ENCODE assay signal across 12 cellular contexts in the genomic region with DNA sequence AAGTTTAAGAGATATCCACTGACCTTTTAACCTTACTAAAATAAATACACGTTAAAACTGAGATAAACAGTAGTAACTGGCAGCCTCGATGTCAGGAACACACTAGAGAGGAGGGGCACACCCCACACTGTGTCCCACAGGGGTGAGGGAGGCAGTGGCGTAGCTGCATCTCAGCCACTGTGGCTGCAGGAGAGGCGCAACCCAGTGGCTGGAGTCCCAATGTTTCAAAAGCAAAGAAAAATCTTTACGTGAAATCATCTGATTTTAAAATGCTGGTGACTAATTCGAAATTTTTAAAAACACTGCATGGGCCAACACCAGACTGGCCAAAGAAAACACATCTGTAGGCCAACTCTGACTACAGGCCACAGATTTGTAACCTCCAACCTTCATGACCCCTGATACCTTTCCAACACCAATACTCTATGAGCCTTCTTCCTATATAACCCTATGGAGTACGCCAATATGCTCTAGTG. TPM values are rescaled to one million over a fixed set of nuclear protein-coding genes. Genes with fewer than 3 reads are reported as not detected.
A peak's percentile ranks its signal among the peaks of the same experiment; 100 is the strongest.
DNase-seq lines count a peak whose midpoint lies in the region; ATAC-seq and TF ChIP-seq lines count a peak whose summit lies in the region.
"Had no signal": no experiment of that assay in that cellular context is flagged by ENCODE, and none has a peak within 500 bp of the region (broad histone marks: within the 10 kb centered on the region; RNA-seq: fewer than 3 reads in every experiment).

No MANE protein-coding gene starts in this region.

- no peaks in the 10 kb centered on the region for H3K4me1 ChIP-seq in CD4-positive, CD25-positive, alpha-beta regulatory T cell (ENCODE audit: control insufficient read depth, insufficient read depth, low read length, poor library complexity, severe bottlenecking)
- H3K4me1 ChIP-seq in adipocyte (ENCODE audit: control insufficient read depth, insufficient read depth, low read length) (peaks cover 68% of the 10 kb centered on the region), psoas muscle (peaks cover 18% of the 10 kb centered on the region)

- peak overlapping the region in 2 of 3 donors; percentile 10 to 39 for H3K27ac Mint-ChIP-seq in CD4-positive, CD25-positive, alpha-beta regulatory T cell
- H3K27ac Mint-ChIP-seq in activated CD4-positive, alpha-beta T cell treated with anti-CD3 and anti-CD28 coated beads, Interleukin-2, amount 10 ng/mL, durations not matched to agents 7 days and 5 days = no peak overlapping the region
- H3K27ac Mint-ChIP-seq in activated CD4-positive, alpha-beta T cell treated with anti-CD3 and anti-CD28 coated beads for 36 hours = no peak overlapping the region
- H3K27ac Mint-ChIP-seq: activated CD4-positive, alpha-beta memory T cell treated with anti-CD3 and anti-CD28 coated beads, Interleukin-2, amount 10 ng/mL, durations not matched to agents 7 days and 5 days had no signal

- intact Hi-C loops in Right ventricle myocardium superior (cut with DNase I) (no loop called here), psoas muscle (cut with DNase I) (no loop called here)
- intact Hi-C loops in activated CD4-positive, alpha-beta T cell treated with anti-CD3 and anti-CD28 coated beads for 36 hours (cut with DNase I, micrococcal nuclease) = no loop called here

- no peaks in the 10 kb centered on the region for H3K27me3 ChIP-seq in CD4-positive, CD25-positive, alpha-beta regulatory T cell (ENCODE audit: control insufficient read depth, insufficient read depth, low read length)
- H3K27me3 ChIP-seq in adipocyte (replicated peaks; ENCODE audit: control insufficient read depth, insufficient read depth, low read length) (no peaks in the 10 kb centered on the region), psoas muscle (ENCODE audit: insufficient read depth in 3 of 3, low read length in 2 of 3) (no peaks in the 10 kb centered on the region)

- peaks cover 28% of the 10 kb centered on the region for H3K36me3 Mint-ChIP-seq in CD4-positive, CD25-positive, alpha-beta regulatory T cell
- H3K36me3 Mint-ChIP-seq in activated CD4-positive, alpha-beta T cell treated with anti-CD3 and anti-CD28 coated beads, Interleukin-2, amount 10 ng/mL, durations not matched to agents 7 days and 5 days (ENCODE audit: low read depth) = peaks cover 2% of the 10 kb centered on the region
- H3K36me3 Mint-ChIP-seq in activated CD4-positive, alpha-beta T cell treated with anti-CD3 and anti-CD28 coated beads for 36 hours (ENCODE audit: low read depth) = no peaks in the 10 kb centered on the region

- CTCF ChIA-PET in activated CD4-positive, alpha-beta T cell treated with anti-CD3 and anti-CD28 coated beads, Interleukin-2, amount 10 ng/mL, durations not matched to agents 7 days and 5 days (lab: Charles Lee) = no interaction called here
- CTCF ChIA-PET in activated CD4-positive, alpha-beta T cell treated with anti-CD3 and anti-CD28 coated beads for 36 hours (lab: Charles Lee) = interaction anchor here (0.6 to 1.3 kb wide), 2 partner anchors 51 to 102 kb away, joined by 3 to 4 read pairs; a partner anchor contains a TSS

- no peak for DNase-seq in CD4-positive, CD25-positive, alpha-beta regulatory T cell
- peak; percentile 73 for DNase-seq in adipocyte (ENCODE audit: low read depth)
- peak; percentile 76 for DNase-seq in Right ventricle myocardium superior
- DNase-seq in psoas muscle = peak; percentile 67 to 79
- DNase-seq in activated CD4-positive, alpha-beta T cell treated with anti-CD3 and anti-CD28 coated beads, Interleukin-2, amount 10 ng/mL, durations not matched to agents 7 days and 5 days = no peak
- DNase-seq in LoVo (ENCODE audit: low spot score) = no peak
- DNase-seq in activated CD4-positive, alpha-beta T cell treated with anti-CD3 and anti-CD28 coated beads for 36 hours = no peak
- no peak for DNase-seq in GOT3 (lab: John Stamatoyannopoulos, UW)
- DNase-seq: activated CD4-positive, alpha-beta memory T cell treated with anti-CD3 and anti-CD28 coated beads, Interleukin-2, amount 10 ng/mL, durations not matched to agents 7 days and 5 days; NCI-H1417 had no signal

- no peaks in the 10 kb centered on the region for H3K9me3 Mint-ChIP-seq in CD4-positive, CD25-positive, alpha-beta regulatory T cell
- H3K9me3 Mint-ChIP-seq in activated CD4-positive, alpha-beta T cell treated with anti-CD3 and anti-CD28 coated beads, Interleukin-2, amount 10 ng/mL, durations not matched to agents 7 days and 5 days = no peaks in the 10 kb centered on the region
- no peaks in the 10 kb centered on the region for H3K9me3 Mint-ChIP-seq in activated CD4-positive, alpha-beta T cell treated with anti-CD3 and anti-CD28 coated beads for 36 hours (ENCODE audit: low read depth)
- H3K9me3 Mint-ChIP-seq: activated CD4-positive, alpha-beta memory T cell treated with anti-CD3 and anti-CD28 coated beads, Interleukin-2, amount 10 ng/mL, durations not matched to agents 7 days and 5 days; central memory CD8-positive, alpha-beta T cell had no signal

- H3K4me1 Mint-ChIP-seq in CD4-positive, CD25-positive, alpha-beta regulatory T cell = peaks cover 4 to 10% (median 8%) of the 10 kb centered on the region in 4 donors
- peaks cover 4% of the 10 kb centered on the region for H3K4me1 Mint-ChIP-seq in activated CD4-positive, alpha-beta T cell treated with anti-CD3 and anti-CD28 coated beads, Interleukin-2, amount 10 ng/mL, durations not matched to agents 7 days and 5 days
- peaks cover 21% of the 10 kb centered on the region for H3K4me1 Mint-ChIP-seq in activated CD4-positive, alpha-beta T cell treated with anti-CD3 and anti-CD28 coated beads for 36 hours

- ATAC-seq in CD4-positive, CD25-positive, alpha-beta regulatory T cell (ENCODE audit: low read depth in 2 of 2) = no peak
- peak; percentile 62 for ATAC-seq in Right ventricle myocardium superior (ENCODE audit: poor library complexity)
- ATAC-seq in psoas muscle = peak in 2 of 4 donors; percentile 34 to 35
- ATAC-seq in activated CD4-positive, alpha-beta T cell treated with anti-CD3 and anti-CD28 coated beads for 36 hours = no peak

- H3K9ac ChIP-seq in adipocyte (ENCODE audit: low read length) = peak overlapping the region; percentile 84

- H3K4me3 ChIP-seq in CD4-positive, CD25-positive, alpha-beta regulatory T cell (ENCODE audit: low read depth, low read length) = no peak overlapping the region
- H3K4me3 ChIP-seq in adipocyte (ENCODE audit: low read length) (no peak overlapping the region), psoas muscle (no peak overlapping the region)
- H3K4me3 ChIP-seq: skin epidermis had no signal

- H3K9me3 ChIP-seq in CD4-positive, CD25-positive, alpha-beta regulatory T cell (ENCODE audit: control insufficient read depth in 2 of 2, low read length in 2 of 2) = no peaks in the 10 kb centered on the region
- H3K9me3 ChIP-seq in adipocyte (ENCODE audit: control insufficient read depth, low read length) (no peaks in the 10 kb centered on the region), psoas muscle (no peaks in the 10 kb centered on the region)

- no peak overlapping the region for H3K4me3 Mint-ChIP-seq in CD4-positive, CD25-positive, alpha-beta regulatory T cell
- H3K4me3 Mint-ChIP-seq in activated CD4-positive, alpha-beta T cell treated with anti-CD3 and anti-CD28 coated beads, Interleukin-2, amount 10 ng/mL, durations not matched to agents 7 days and 5 days = no peak overlapping the region
- no peak overlapping the region for H3K4me3 Mint-ChIP-seq in activated CD4-positive, alpha-beta T cell treated with anti-CD3 and anti-CD28 coated beads for 36 hours
- H3K4me3 Mint-ChIP-seq: activated CD4-positive, alpha-beta memory T cell treated with anti-CD3 and anti-CD28 coated beads, Interleukin-2, amount 10 ng/mL, durations not matched to agents 7 days and 5 days; central memory CD8-positive, alpha-beta T cell had no signal

- no peaks in the 10 kb centered on the region for H3K27me3 Mint-ChIP-seq in CD4-positive, CD25-positive, alpha-beta regulatory T cell
- H3K27me3 Mint-ChIP-seq in activated CD4-positive, alpha-beta T cell treated with anti-CD3 and anti-CD28 coated beads, Interleukin-2, amount 10 ng/mL, durations not matched to agents 7 days and 5 days = no peaks in the 10 kb centered on the region
- H3K27me3 Mint-ChIP-seq in activated CD4-positive, alpha-beta T cell treated with anti-CD3 and anti-CD28 coated beads for 36 hours = no peaks in the 10 kb centered on the region
- H3K27me3 Mint-ChIP-seq: activated CD4-positive, alpha-beta memory T cell treated with anti-CD3 and anti-CD28 coated beads, Interleukin-2, amount 10 ng/mL, durations not matched to agents 7 days and 5 days; central memory CD8-positive, alpha-beta T cell had no signal

- H3K36me3 ChIP-seq in CD4-positive, CD25-positive, alpha-beta regulatory T cell (ENCODE audit: control insufficient read depth, insufficient read depth, low read length) = peaks cover under 1% of the 10 kb centered on the region
- peaks cover 29% of the 10 kb centered on the region for H3K36me3 ChIP-seq in adipocyte (ENCODE audit: control insufficient read depth, insufficient read depth, low read length, severe bottlenecking)
- no peaks in the 10 kb centered on the region for H3K36me3 ChIP-seq in psoas muscle (ENCODE audit: insufficient read depth in 1 of 2, low read depth in 1 of 2)

- no peak overlapping the region for H3K27ac ChIP-seq in CD4-positive, CD25-positive, alpha-beta regulatory T cell (ENCODE audit: insufficient read depth, low read length, poor library complexity, severe bottlenecking)
- peak overlapping the region; percentile 56 for H3K27ac ChIP-seq in psoas muscle

- 50 to 54% (median 52%) methylated on average over 7 of the region's 7 CpGs for WGBS in psoas muscle, 3 donors

- POLR2A ChIA-PET in activated CD4-positive, alpha-beta T cell treated with anti-CD3 and anti-CD28 coated beads, Interleukin-2, amount 10 ng/mL, durations not matched to agents 7 days and 5 days (lab: Charles Lee) = no interaction called here
- POLR2A ChIA-PET in activated CD4-positive, alpha-beta T cell treated with anti-CD3 and anti-CD28 coated beads for 36 hours (lab: Charles Lee) = no interaction called here

- TF ChIP-seq CTCF in psoas muscle (IDR thresholded peaks at IDR 0.05) = no peak

RNA-seq across cellular contexts. Expression of a gene that starts 54.7 kb away (rescaled TPM):
- total RNA-seq in CD4-positive, CD25-positive, alpha-beta regulatory T cell = 12.0 TPM
- 1 to 10 TPM; 3.2 to 4.5 (median 3.7) TPM for polyA plus RNA-seq in CD4-positive, CD25-positive, alpha-beta regulatory T cell
- total RNA-seq in Right ventricle myocardium superior = 11.0 TPM
- 1 to 10 TPM; 3.4 to 5.7 (median 4.5) TPM for total RNA-seq in psoas muscle
- 1 to 10 TPM; 2.1 to 4.5 (median 3.0) TPM for polyA plus RNA-seq in psoas muscle
- 1 to 10 TPM; 9.0 to 9.4 TPM for total RNA-seq in activated CD4-positive, alpha-beta T cell treated with anti-CD3 and anti-CD28 coated beads, Interleukin-2, amount 10 ng/mL, durations not matched to agents 7 days and 5 days
- total RNA-seq in activated CD4-positive, alpha-beta T cell treated with anti-CD3 and anti-CD28 coated beads for 36 hours = 1 to 10 TPM; 3.5 to 3.6 TPM

Comparison
In these comparisons a context has a peak if more than half of its experiments do, and no peak if none do; other contexts are left out.
1. DNase-seq: peak in adipocyte (single experiment), Right ventricle myocardium superior (single experiment) and psoas muscle (2 of 2); none in CD4-positive, CD25-positive, alpha-beta regulatory T cell (0 of 3), activated CD4-positive, alpha-beta T cell treated with anti-CD3 and anti-CD28 coated beads, Interleukin-2, amount 10 ng/mL, durations not matched to agents 7 days and 5 days (single experiment), LoVo (single experiment), activated CD4-positive, alpha-beta T cell treated with anti-CD3 and anti-CD28 coated beads for 36 hours (single experiment) and GOT3 (single experiment).
2. H3K27ac Mint-ChIP-seq: peak in CD4-positive, CD25-positive, alpha-beta regulatory T cell (2 of 3); none in activated CD4-positive, alpha-beta T cell treated with anti-CD3 and anti-CD28 coated beads, Interleukin-2, amount 10 ng/mL, durations not matched to agents 7 days and 5 days (single experiment) and activated CD4-positive, alpha-beta T cell treated with anti-CD3 and anti-CD28 coated beads for 36 hours (single experiment).